In genomic region chr1:213297021-213297420, GRCh38 we compare ENCODE assay signal across 29 cellular contexts.
"Had no signal": no experiment of that assay in that cellular context is flagged by ENCODE, and none has a peak within 500 bp of the region (broad histone marks: within the 10 kb centered on the region; RNA-seq: fewer than 3 reads in every experiment).

No MANE protein-coding gene starts in this region.

- H3K36me3 ChIP-seq: pancreas, prostate gland, stomach, thyroid gland, transverse colon, upper lobe of left lung, vagina had no signal

- H3K4me3 ChIP-seq: left ventricle myocardium inferior, lung, pancreas, prostate gland, smooth muscle cell, stomach, testis, thyroid gland, transverse colon, upper lobe of left lung, vagina had no signal

- H3K9me3 ChIP-seq: pancreas, prostate gland, testis, thyroid gland, transverse colon, vagina had no signal

- H3K27me3 ChIP-seq: pancreas, stomach, testis, thyroid gland, transverse colon, upper lobe of left lung, vagina had no signal

- FAIRE-seq: islet of Langerhans, kidney, pancreas had no signal

- ATAC-seq: left colon; naive thymus-derived CD8-positive, alpha-beta T cell; pancreas; right cardiac atrium; sciatic nerve; stimulated activated memory B cell treated with anti-CD40 and anti-IgM and Interleukin-4, amounts not matched to agents 10 μg/mL and 1 μg/mL and 100 μg/mL, for 72 hours; stimulated activated naive CD8-positive, alpha-beta T cell treated with anti-CD3 and anti-CD28 coated beads, Interleukin-15, Interleukin-2, amounts not matched to agents 100 U/mL and 50 U/mL, for 24 hours had no signal

- H3K4me2 ChIP-seq: smooth muscle cell had no signal

- H3K27ac ChIP-seq: left ventricle myocardium inferior, pancreas, prostate gland, stomach, testis, thyroid gland, transverse colon, upper lobe of left lung, vagina had no signal

- DNase-seq: hypothalamus; immature natural killer cell; kidney; left colon; left ventricle myocardium inferior; mesendoderm; naive thymus-derived CD8-positive, alpha-beta T cell; nucleus accumbens; pancreas; posterior cingulate gyrus; retina; right cardiac atrium; stimulated activated CD4-positive, alpha-beta T cell treated with anti-CD3 and anti-CD28 coated beads, Interleukin-1b, Interleukin-23, amount 100 ng/mL, for 48 hours; stimulated activated CD4-positive, alpha-beta T cell treated with anti-CD3 and anti-CD28 coated beads, Interleukin-2, amount 100 ng/mL, for 48 hours; stimulated activated CD4-positive, alpha-beta T cell treated with anti-CD3 and anti-CD28 coated beads, Interleukin-4, amount 100 ng/mL, for 4 hours; stimulated activated CD8-positive, alpha-beta memory T cell treated with anti-CD3 and anti-CD28 coated beads, Interleukin-4, amount 100 ng/mL, for 48 hours; stimulated activated naive CD8-positive, alpha-beta T cell treated with anti-CD3 and anti-CD28 coated beads, Interleukin-15, Interleukin-2, amounts not matched to agents 100 U/mL and 50 U/mL, for 24 hours; stomach; testis; thyroid gland; transverse colon; upper lobe of left lung had no signal

- H3K4me1 ChIP-seq: left ventricle myocardium inferior, pancreas, prostate gland, stomach, testis, thyroid gland, transverse colon, upper lobe of left lung, vagina had no signal
